In the genomic region with DNA sequence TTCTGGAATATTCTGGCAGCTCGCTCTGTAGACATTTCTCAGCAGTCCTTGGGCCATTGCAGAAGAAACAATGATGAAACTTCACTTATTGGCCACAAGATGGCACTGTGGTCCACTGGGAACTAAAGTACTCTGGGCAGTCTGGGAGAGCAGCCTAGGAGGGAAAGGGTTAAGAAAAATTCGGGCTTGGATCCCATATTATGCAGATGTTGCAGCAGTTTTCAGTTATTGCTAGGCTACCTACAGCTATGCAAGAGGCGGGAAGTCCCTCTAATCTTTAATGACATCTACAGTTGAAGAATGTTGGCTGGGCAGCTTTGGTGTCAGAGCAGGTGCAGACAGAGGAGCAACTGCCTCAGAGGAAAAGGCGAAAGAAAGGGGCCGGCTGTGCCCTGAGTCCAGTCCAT, we compare ENCODE assay signal across 8 cellular contexts.
DNase-seq lines count a peak whose midpoint lies in the region; ATAC-seq, FAIRE-seq and TF ChIP-seq lines count a peak whose summit lies in the region.

No MANE protein-coding gene starts in this region.

- ATAC-seq in GM19397 (IDR thresholded peaks at IDR 0.05; ENCODE audit: unreplicated experiment): peak; percentile 76
- peak; percentile 85 for ATAC-seq in HG03378 (IDR thresholded peaks at IDR 0.05; ENCODE audit: unreplicated experiment)
- peak; percentile 93 for ATAC-seq in left lobe of liver

- H3K4me3 ChIP-seq in NT2/D1 (ENCODE audit: insufficient read length, low read depth) (no peak overlapping the region), bronchial epithelial cell (ENCODE audit: low read depth, low read length) (no peak overlapping the region), tibial artery (no peak overlapping the region)

- TF ChIP-seq CTCF in bronchial epithelial cell (IDR thresholded peaks at IDR 0.05; ENCODE audit: insufficient read depth, low read length, severe bottlenecking): peak; percentile 68
- peak; percentile 28 to 45 for TF ChIP-seq CTCF in tibial artery (IDR thresholded peaks at IDR 0.05)

- intact Hi-C loops in tibial artery (cut with DNase I; ENCODE audit: low total_unique reads): no loop called here

- no peak overlapping the region for H3K27ac ChIP-seq in tibial artery

- no peaks in the 10 kb centered on the region for H3K4me1 ChIP-seq in NT2/D1 (ENCODE audit: insufficient read depth, insufficient read length)
- no peaks in the 10 kb centered on the region for H3K4me1 ChIP-seq in tibial artery

- FAIRE-seq in bronchial epithelial cell (lab: Jason Lieb, UNC): no peak

- DNase-seq in NCI-H2107 treated with DMSO at 0.1 percent for 48 hours (lab: John Stamatoyannopoulos, UW; ENCODE audit: unreplicated experiment) (peak; percentile 1), NCI-H2107 (lab: John Stamatoyannopoulos, UW) (no peak), NT2/D1 (ENCODE audit: low read depth, low spot score) (peak; percentile 43), bronchial epithelial cell (ENCODE audit: low read depth) (peak; percentile 63), left lobe of liver (ENCODE audit: low spot score) (no peak), tibial artery (no peak)

- no peaks in the 10 kb centered on the region for H3K9me3 ChIP-seq in NT2/D1 (ENCODE audit: insufficient read depth, low read length)
- H3K9me3 ChIP-seq in tibial artery: no peaks in the 10 kb centered on the region

- H3K36me3 ChIP-seq in NT2/D1 (ENCODE audit: insufficient read depth, insufficient read length, low read length) (no peaks in the 10 kb centered on the region), bronchial epithelial cell (ENCODE audit: control insufficient read depth, insufficient read depth, low read length) (no peaks in the 10 kb centered on the region), tibial artery (no peaks in the 10 kb centered on the region)

- H3K27me3 ChIP-seq in NT2/D1 (ENCODE audit: insufficient read depth, insufficient read length): no peaks in the 10 kb centered on the region
- H3K27me3 ChIP-seq in bronchial epithelial cell (ENCODE audit: control insufficient read depth, insufficient read depth, low read length): no peaks in the 10 kb centered on the region
- peaks cover 0 to 2% of the 10 kb centered on the region in 2 donors for H3K27me3 ChIP-seq in tibial artery

- H3K9ac ChIP-seq in NT2/D1 (ENCODE audit: insufficient read length, low read depth): no peak overlapping the region

Comparison
In these comparisons a context has a peak if more than half of its experiments do, and no peak if none do; other contexts are left out.
1. DNase-seq: peak in NCI-H2107 treated with DMSO at 0.1 percent for 48 hours (single experiment), NT2/D1 (single experiment) and bronchial epithelial cell (single experiment); none in NCI-H2107 (single experiment), left lobe of liver (single experiment) and tibial artery (0 of 2).
2. Peak in every context shown above with its lines, with median percentiles within 50 percentile points of each other: ATAC-seq.